1 cellular context compared by ENCODE assay signal in genomic region chr13:22812793-22813192, GRCh38.
TF ChIP-seq lines count a peak whose summit lies in the region.

No MANE protein-coding gene starts in this region.

TF ChIP-seq in GM12891, 5 proteins besides CTCF, POLR2A, EP300 and RAD21 (continued from another document):
- no peak for TF ChIP-seq POLR2AphosphoS5 (IDR thresholded peaks at IDR 0.05; ENCODE audit: low read depth, low read length)
